In genomic region chr1:212455406-212456165, GRCh38 we compare ENCODE assay signal across 8 cellular contexts. TPM values are rescaled to one million over a fixed set of nuclear protein-coding genes. Genes with fewer than 3 reads are reported as not detected.
A peak's percentile ranks its signal among the peaks of the same experiment; 100 is the strongest.
DNase-seq lines count a peak whose midpoint lies in the region; ATAC-seq and TF ChIP-seq lines count a peak whose summit lies in the region.

No MANE protein-coding gene starts in this region.

- peaks cover 3 to 8% of the 10 kb centered on the region in 2 donors for H3K4me1 ChIP-seq in left lung

- peaks cover 5% of the 10 kb centered on the region for H3K9me3 Mint-ChIP-seq in chondrocyte (ENCODE audit: low read depth)

- peak; percentile 98 for TF ChIP-seq CTCF in chondrocyte (IDR thresholded peaks at IDR 0.05)
- peak; percentile 95 to 98 for TF ChIP-seq CTCF in left lung (IDR thresholded peaks at IDR 0.05)

- H3K36me3 Mint-ChIP-seq in chondrocyte (ENCODE audit: low read depth) = no peaks in the 10 kb centered on the region

- H3K4me3 ChIP-seq in left lung = no peak overlapping the region

- no peaks in the 10 kb centered on the region for H3K27me3 Mint-ChIP-seq in chondrocyte (ENCODE audit: low read depth)

- no peaks in the 10 kb centered on the region for H3K36me3 ChIP-seq in left lung

- H3K27ac Mint-ChIP-seq in chondrocyte (ENCODE audit: unreplicated experiment) = no peak overlapping the region

- H3K27ac ChIP-seq in left lung = no peak overlapping the region

- H3K27me3 ChIP-seq in left lung = no peaks in the 10 kb centered on the region

- intact Hi-C loops in left lung (cut with DNase I) = loop anchor here in 1 of 2 donors (10.0 kb wide), 1 partner anchor 391 kb away; no protein-coding TSS in a partner anchor

- DNase-seq in GDM1 (lab: John Stamatoyannopoulos, UW) = peak; percentile 60
- peak; percentile 74 to 91 for DNase-seq in NCI-H446 (lab: John Stamatoyannopoulos, UW)
- peak; percentile 83 to 84 for DNase-seq in activated CD4-positive, alpha-beta T cell treated with anti-CD3 and anti-CD28 coated beads for 24 hours (ENCODE audit: low read depth in 2 of 2)
- DNase-seq in chondrocyte (ENCODE audit: low spot score) = peak; percentile 90
- DNase-seq in left lung = peak; percentile 83 to 91
- peak; percentile 88 for DNase-seq in stimulated activated CD4-positive, alpha-beta T cell treated with anti-CD3 and anti-CD28 coated beads, Interleukin-4, amount 100 ng/mL, for 24 hours

- peak overlapping the region; percentile 22 for H3K4me3 Mint-ChIP-seq in chondrocyte (ENCODE audit: unreplicated experiment)

- H3K9me3 ChIP-seq in left lung = no peaks in the 10 kb centered on the region

- H3K4me1 Mint-ChIP-seq in chondrocyte (ENCODE audit: low read depth) = peaks cover 17% of the 10 kb centered on the region

- ATAC-seq in HG02884 (IDR thresholded peaks at IDR 0.05; ENCODE audit: unreplicated experiment) = peak; percentile 63
- ATAC-seq in left lung = peak; percentile 91
- ATAC-seq in HG03196 (IDR thresholded peaks at IDR 0.05; ENCODE audit: unreplicated experiment) = no peak

RNA-seq across cellular contexts. Expression of gene NENF, which starts 22.9 kb away (rescaled TPM):
- 48.6 to 55.0 TPM (median 50.1 TPM) in 3 replicates for total RNA-seq in chondrocyte
- total RNA-seq in left lung = 10 to 100 TPM; 45.2 to 47.4 TPM

RNA-seq across cellular contexts. Expression of gene PACC1, which starts 40.9 kb away (rescaled TPM):
- total RNA-seq in chondrocyte (7.6 to 11.2 TPM (median 9.7 TPM) in 3 replicates), left lung (10 to 100 TPM in 1 of 2 donors, 1 to 10 TPM in 1; 7.2 to 11.6 TPM)
